In genomic region chr4:119243868-119244267, GRCh38 we compare ENCODE assay signal across 21 cellular contexts. TPM values are rescaled to one million over a fixed set of nuclear protein-coding genes. Genes with fewer than 3 reads are reported as not detected.
DNase-seq lines count a peak whose midpoint lies in the region; ATAC-seq, FAIRE-seq and TF ChIP-seq lines count a peak whose summit lies in the region.
"Had no signal": no experiment of that assay in that cellular context is flagged by ENCODE, and none has a peak within 500 bp of the region (broad histone marks: within the 10 kb centered on the region; RNA-seq: fewer than 3 reads in every experiment).

No MANE protein-coding gene starts in this region.

- H3K4me1 ChIP-seq in A673 (ENCODE audit: insufficient read depth, low read length, poor library complexity, severe bottlenecking), result peaks cover 18% of the 10 kb centered on the region
- H3K4me1 ChIP-seq in DOHH2 (ENCODE audit: control insufficient read depth, low read length), result peaks cover 49% of the 10 kb centered on the region
- peaks cover 19% of the 10 kb centered on the region for H3K4me1 ChIP-seq in endothelial cell of umbilical vein (ENCODE audit: control insufficient read depth, extremely low read depth, insufficient read depth, low read length)
- H3K4me1 ChIP-seq in gastrocnemius medialis, result peaks cover 61 to 69% of the 10 kb centered on the region in 2 donors
- H3K4me1 ChIP-seq in trophoblast cell (ENCODE audit: control insufficient read depth in 1 of 2, insufficient read depth in 2 of 2, low read length in 2 of 2), result no peaks in the 10 kb centered on the region
- H3K4me1 ChIP-seq: Caco-2 had no signal

- no peak overlapping the region for H3K4ac ChIP-seq in trophoblast cell (ENCODE audit: low read depth, low read length)

- peak in 1 of 2 donors; percentile 71 for ATAC-seq in gastrocnemius medialis
- ATAC-seq: GM12878, HepG2 had no signal

- no peak overlapping the region for H2BK120ac ChIP-seq in trophoblast cell (ENCODE audit: insufficient read depth, low read length, poor library complexity)

- 0 out of 2 replicates have a peak overlapping the region, but pooled peaks have one; percentile 43 for H3K4me2 ChIP-seq in DOHH2 (ENCODE audit: low read length)
- peak overlapping the region; percentile 66 for H3K4me2 ChIP-seq in endothelial cell of umbilical vein (ENCODE audit: insufficient read depth, low read length)
- no peak overlapping the region for H3K4me2 ChIP-seq in trophoblast cell (ENCODE audit: low read length)

- no peak overlapping the region for H3K18ac ChIP-seq in trophoblast cell (ENCODE audit: low read length)

- no peaks in the 10 kb centered on the region for H3K27me3 ChIP-seq in A673 (replicated peaks; ENCODE audit: insufficient read depth, low read depth, low read length, poor library complexity)
- H3K27me3 ChIP-seq in DOHH2 (ENCODE audit: control insufficient read depth, low read length), result no peaks in the 10 kb centered on the region
- no peaks in the 10 kb centered on the region for H3K27me3 ChIP-seq in endothelial cell of umbilical vein (ENCODE audit: control insufficient read depth in 2 of 2, insufficient read depth in 2 of 2, low read length in 2 of 2)
- H3K27me3 ChIP-seq in gastrocnemius medialis, result no peaks in the 10 kb centered on the region
- no peaks in the 10 kb centered on the region for H3K27me3 ChIP-seq in trophoblast cell (ENCODE audit: insufficient read depth, low read length)

- CTCF ChIA-PET in A673 (lab: Charles Lee), result no interaction called here
- CTCF ChIA-PET in endothelial cell of umbilical vein (lab: Charles Lee), result interaction anchor here (1.0 to 2.9 kb wide), 2 partner anchors 157 to 203 kb away, joined by 4 to 8 read pairs; no protein-coding TSS in a partner anchor

- H3K27ac ChIP-seq in A673 (ENCODE audit: low read depth, low read length, poor library complexity, severe bottlenecking) (peak overlapping the region; percentile 1), DOHH2 (ENCODE audit: low read depth, low read length) (no peak overlapping the region), endothelial cell of umbilical vein (ENCODE audit: insufficient read depth, low read depth, low read length) (no peak overlapping the region), gastrocnemius medialis (peak overlapping the region; percentile 55 to 72 (median 68)), trophoblast cell (ENCODE audit: low read depth, low read length) (no peak overlapping the region)
- H3K27ac ChIP-seq: C4-2B had no signal

- no peak overlapping the region for H2AK5ac ChIP-seq in trophoblast cell (ENCODE audit: low read length)

- H3K9ac ChIP-seq in endothelial cell of umbilical vein (replicated peaks; ENCODE audit: extremely low read depth, insufficient read depth, low read length) (no peak overlapping the region), trophoblast cell (ENCODE audit: low read length) (no peak overlapping the region)

- no peak for TF ChIP-seq POLR2A in endothelial cell of umbilical vein (IDR thresholded peaks at IDR 0.05; ENCODE audit: low read depth, low read length)
- TF ChIP-seq POLR2A in gastrocnemius medialis (IDR thresholded peaks at IDR 0.05), result no peak

- POLR2A ChIA-PET in A673 (lab: Charles Lee; ENCODE audit: low non-redundant PET) (no interaction called here), endothelial cell of umbilical vein (lab: Charles Lee) (no interaction called here)

- WGBS in trophoblast cell (ENCODE audit: extremely low coverage, insufficient coverage, insufficient read length), result no CpG with 5 or more reads among the region's 1 CpG

- H3K79me1 ChIP-seq in trophoblast cell (ENCODE audit: low read length), result no peaks in the 10 kb centered on the region

- dilution Hi-C loops in endothelial cell of umbilical vein (cut with MboI; ENCODE audit: extremely low pct_ligation_motif_present, low sequenced_read_pairs), result no loop called here

- no peak overlapping the region for H3K14ac ChIP-seq in trophoblast cell (ENCODE audit: low read length)

- no peak overlapping the region for H4K8ac ChIP-seq in trophoblast cell (ENCODE audit: low read depth, low read length)

- H3F3A ChIP-seq in DOHH2 (ENCODE audit: control insufficient read depth, insufficient read depth), result peaks cover 19% of the 10 kb centered on the region

- H3K4me3 ChIP-seq in A673 (ENCODE audit: low read depth, low read length, poor library complexity, severe bottlenecking), result no peak overlapping the region
- no peak overlapping the region for H3K4me3 ChIP-seq in DOHH2 (ENCODE audit: low read length)
- no peak overlapping the region for H3K4me3 ChIP-seq in endothelial cell of umbilical vein (replicated peaks in 1 of 3; ENCODE audit: insufficient read depth in 1 of 3, low read depth in 1 of 3, low read length in 3 of 3)
- H3K4me3 ChIP-seq in gastrocnemius medialis, result peak overlapping the region in 2 of 4 donors; percentile 1 to 3
- no peak overlapping the region for H3K4me3 ChIP-seq in trophoblast cell (ENCODE audit: low read depth, low read length)
- H3K4me3 ChIP-seq: GM12878 had no signal

- H3K79me2 ChIP-seq in DOHH2 (ENCODE audit: control insufficient read depth, low read length), result peaks cover 68% of the 10 kb centered on the region
- H3K79me2 ChIP-seq in endothelial cell of umbilical vein (ENCODE audit: control insufficient read depth, insufficient read depth, low read length), result peaks cover 3% of the 10 kb centered on the region
- H3K79me2 ChIP-seq in trophoblast cell (ENCODE audit: control insufficient read depth, insufficient read depth, low read length, poor library complexity), result no peaks in the 10 kb centered on the region

- H2AFZ ChIP-seq in endothelial cell of umbilical vein (ENCODE audit: low read depth, low read length), result no peak overlapping the region
- no peak overlapping the region for H2AFZ ChIP-seq in trophoblast cell (ENCODE audit: insufficient read depth, low read length, poor library complexity)

- H3K36me3 ChIP-seq in A673 (ENCODE audit: insufficient read depth, low read length, poor library complexity, severe bottlenecking) (no peaks in the 10 kb centered on the region), DOHH2 (ENCODE audit: control insufficient read depth, low read length) (peaks cover 90% of the 10 kb centered on the region), endothelial cell of umbilical vein (ENCODE audit: control insufficient read depth in 2 of 2, extremely low read depth in 1 of 2, insufficient read depth in 2 of 2, low read length in 2 of 2) (peaks cover 10 to 20% of the 10 kb centered on the region in 2 experiments), gastrocnemius medialis (peaks cover 4 to 50% of the 10 kb centered on the region in 2 donors), trophoblast cell (ENCODE audit: control insufficient read depth in 1 of 2, insufficient read depth in 2 of 2, low read length in 2 of 2) (peaks cover 5 to 10% of the 10 kb centered on the region in 2 experiments)

- H3K9me3 ChIP-seq in A673 (ENCODE audit: low read depth, low read length, poor library complexity, severe bottlenecking), result no peaks in the 10 kb centered on the region
- H3K9me3 ChIP-seq in DOHH2 (ENCODE audit: control insufficient read depth, insufficient read depth, low read length), result no peaks in the 10 kb centered on the region
- H3K9me3 ChIP-seq in endothelial cell of umbilical vein (replicated peaks; ENCODE audit: control insufficient read depth, insufficient read depth, low read length), result no peaks in the 10 kb centered on the region
- no peaks in the 10 kb centered on the region for H3K9me3 ChIP-seq in gastrocnemius medialis
- H3K9me3 ChIP-seq in trophoblast cell (ENCODE audit: insufficient read depth, low read depth, low read length), result no peaks in the 10 kb centered on the region
- H3K9me3 ChIP-seq: Caco-2 had no signal

- H2BK12ac ChIP-seq in trophoblast cell (ENCODE audit: low read length), result no peak overlapping the region

- H4K91ac ChIP-seq in trophoblast cell (ENCODE audit: low read depth, low read length), result no peak overlapping the region

- intact Hi-C loops in A673 (cut with micrococcal nuclease; ENCODE audit: unreplicated experiment) (no loop called here), endothelial cell of umbilical vein (cut with micrococcal nuclease) (no loop called here), gastrocnemius medialis (cut with DNase I; ENCODE audit: low total_unique reads) (no loop called here)

- DNase-seq in A673 (ENCODE audit: low spot score), result no peak
- DNase-seq in endothelial cell of umbilical vein (ENCODE audit: low read depth, low spot score), result no peak
- no peak for DNase-seq in gastrocnemius medialis
- DNase-seq in kidney glomerular epithelial cell (lab: John Stamatoyannopoulos, UW), result no peak
- no peak for DNase-seq in trophoblast cell
- DNase-seq in GM03348 (ENCODE audit: low spot score), result no peak
- DNase-seq: AML-193; Caco-2; CD4-positive, alpha-beta T cell; DMS153; DMS79; GF-D8; H9 had no signal

- H4K12ac ChIP-seq in trophoblast cell (ENCODE audit: low read depth, low read length), result no peak overlapping the region

- in situ Hi-C loops in gastrocnemius medialis (cut with MboI; ENCODE audit: low sequenced_read_pairs in 4 of 4), result no loop called here

- H4K20me1 ChIP-seq in DOHH2 (ENCODE audit: control insufficient read depth, insufficient read depth, low read depth, low read length) (no peaks in the 10 kb centered on the region), endothelial cell of umbilical vein (replicated peaks; ENCODE audit: control insufficient read depth, extremely low read depth, insufficient read depth, low read length) (no peaks in the 10 kb centered on the region)

- no peaks in the 10 kb centered on the region for H3K9me1 ChIP-seq in endothelial cell of umbilical vein (replicated peaks; ENCODE audit: control insufficient read depth, extremely low read depth, insufficient read depth, low read length)

- BruUV-seq in A673 (replicated peaks; lab: Mats Ljungman, UMichigan), result no TSS peak
- BruUV-seq in endothelial cell of umbilical vein (replicated peaks; lab: Mats Ljungman, UMichigan), result no TSS peak

- no peak overlapping the region for H3K23ac ChIP-seq in trophoblast cell (ENCODE audit: low read length)

- TF ChIP-seq CTCF in A673 (conservative IDR thresholded peaks at IDR 0.05; ENCODE audit: low read depth, low read length) (no peak), DOHH2 (IDR thresholded peaks at IDR 0.05; ENCODE audit: low read depth, low read length, poor library complexity, severe bottlenecking) (no peak), endothelial cell of umbilical vein (IDR thresholded peaks at IDR 0.05; ENCODE audit: extremely low read depth in 1 of 2, insufficient read depth in 1 of 2, low read depth in 1 of 2, low read length in 2 of 2) (no peak), gastrocnemius medialis (IDR thresholded peaks at IDR 0.05 in 4 of 5, conservative IDR thresholded peaks at IDR 0.05 in 1 of 5) (no peak)

- FAIRE-seq in endothelial cell of umbilical vein (lab: Jason Lieb, UNC), result no peak
- FAIRE-seq: A204.1, D721Med, GM12878, GM19239, H1, HepG2 had no signal

- no peak overlapping the region for H2BK5ac ChIP-seq in trophoblast cell (ENCODE audit: low read depth, low read length, poor library complexity)

- H3K9me2 ChIP-seq in DOHH2 (replicated peaks; ENCODE audit: control insufficient read depth, low read length), result no peaks in the 10 kb centered on the region

RNA-seq across cellular contexts. Expression of gene USP53, which starts 31.4 kb away (rescaled TPM):
- total RNA-seq in A673 (2021) (10.5 and 12.2 TPM in 2 replicates), endothelial cell of umbilical vein (22.8 and 28.3 TPM in 2 replicates), gastrocnemius medialis (100 to 1,000 TPM in 1 of 4 donors, 10 to 100 TPM in 3; 56.9 to 190 (median 98.5) TPM)
- 5.9 and 7.8 TPM in 2 replicates for polyA plus RNA-seq in endothelial cell of umbilical vein
- 7.4 and 8.2 TPM in 2 replicates for polyA plus RNA-seq in endothelial cell of umbilical vein (2011; cell fraction: cytosol; rRNA removed)
- polyA plus RNA-seq in endothelial cell of umbilical vein (2011; cell fraction: nucleus; rRNA removed), result 42.5 and 49.0 TPM in 2 replicates
- 27.7 and 32.3 TPM in 2 replicates for polyA plus RNA-seq in endothelial cell of umbilical vein (2012)
- 21.1 and 23.8 TPM in 2 replicates for polyA minus RNA-seq in endothelial cell of umbilical vein
- 13.9 TPM for polyA minus RNA-seq in endothelial cell of umbilical vein (2011; cell fraction: cytosol; rRNA and poly(A)+ RNA removed)
- polyA minus RNA-seq in endothelial cell of umbilical vein (2011; cell fraction: nucleus; rRNA and poly(A)+ RNA removed), result 43.4 and 65.4 TPM in 2 replicates
- polyA plus RNA-seq in trophoblast cell (2013), result 34.9 and 35.3 TPM in 2 replicates

Comparison
In these comparisons a context has a peak if more than half of its experiments do, and no peak if none do; other contexts are left out.
1. H3K27ac ChIP-seq: peak in A673 (single experiment) and gastrocnemius medialis (4 of 4); none in DOHH2 (single experiment), endothelial cell of umbilical vein (single experiment) and trophoblast cell (single experiment).